2 cellular contexts compared by ENCODE assay signal in the genomic region with DNA sequence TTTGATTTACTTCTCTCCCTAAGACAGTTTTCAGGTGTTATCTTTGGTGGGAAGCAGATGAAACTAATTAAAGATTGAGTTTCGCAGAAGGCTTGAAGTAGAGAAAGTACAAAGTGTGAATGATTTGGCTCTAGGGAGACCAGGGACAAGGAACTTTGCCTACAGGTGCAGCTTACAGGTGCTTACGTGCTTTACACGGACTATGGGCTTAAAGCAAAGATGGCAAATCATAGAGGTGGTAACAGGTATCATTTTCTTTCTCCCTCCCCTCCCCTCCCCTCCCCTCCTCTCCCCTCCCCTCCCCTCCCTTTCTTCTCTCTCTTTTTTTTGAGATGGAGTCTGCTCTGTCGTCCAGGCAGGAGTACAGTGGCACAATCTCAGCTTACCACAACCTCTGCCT.
TF ChIP-seq lines count a peak whose summit lies in the region.

No MANE protein-coding gene starts in this region.

TF ChIP-seq in HepG2, 621 proteins besides CTCF, POLR2A, EP300 and RAD21:
- TF ChIP-seq, protein P1, sequence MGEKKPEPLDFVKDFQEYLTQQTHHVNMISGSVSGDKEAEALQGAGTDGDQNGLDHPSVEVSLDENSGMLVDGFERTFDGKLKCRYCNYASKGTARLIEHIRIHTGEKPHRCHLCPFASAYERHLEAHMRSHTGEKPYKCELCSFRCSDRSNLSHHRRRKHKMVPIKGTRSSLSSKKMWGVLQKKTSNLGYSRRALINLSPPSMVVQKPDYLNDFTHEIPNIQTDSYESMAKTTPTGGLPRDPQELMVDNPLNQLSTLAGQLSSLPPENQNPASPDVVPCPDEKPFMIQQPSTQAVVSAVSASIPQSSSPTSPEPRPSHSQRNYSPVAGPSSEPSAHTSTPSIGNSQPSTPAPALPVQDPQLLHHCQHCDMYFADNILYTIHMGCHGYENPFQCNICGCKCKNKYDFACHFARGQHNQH (CRISPR knock-in tag; IDR thresholded peaks at IDR 0.05): no peak
- no peak for TF ChIP-seq EED (CRISPR knock-in tag; IDR thresholded peaks at IDR 0.05)
- TF ChIP-seq HNRNPK (IDR thresholded peaks at IDR 0.05; ENCODE audit: low read depth, low read length, poor library complexity, severe bottlenecking): peak; percentile 91
- TF ChIP-seq ZNF788 (CRISPR knock-in tag; IDR thresholded peaks at IDR 0.05; ENCODE audit: borderline replicate concordance): no peak
- no peak for TF ChIP-seq BORCS8-MEF2B (CRISPR knock-in tag; IDR thresholded peaks at IDR 0.05)
- no peak for TF ChIP-seq SMAD1 (CRISPR knock-in tag; IDR thresholded peaks at IDR 0.05; ENCODE audit: borderline replicate concordance, low read depth)

TF ChIP-seq in K562, 482 proteins besides CTCF, POLR2A, EP300 and RAD21 (continued from another document):
- no peak for TF ChIP-seq RREB1 (CRISPR knock-in tag; IDR thresholded peaks at IDR 0.05)
